Comparison of ENCODE assay signal across 23 cellular contexts in genomic region chr1:179094826-179095225, GRCh38. TPM values are rescaled to one million over a fixed set of nuclear protein-coding genes. Genes with fewer than 3 reads are reported as not detected.
DNase-seq lines count a peak whose midpoint lies in the region; ATAC-seq and TF ChIP-seq lines count a peak whose summit lies in the region.
"Had no signal": no experiment of that assay in that cellular context is flagged by ENCODE, and none has a peak within 500 bp of the region (broad histone marks: within the 10 kb centered on the region; RNA-seq: fewer than 3 reads in every experiment).

No MANE protein-coding gene starts in this region.

- intact Hi-C loops in CD8-positive, alpha-beta T cell (cut with DNase I, micrococcal nuclease): no loop called here
- intact Hi-C loops in left lung (cut with DNase I) (no loop called here), stomach (cut with DNase I; ENCODE audit: low total_unique reads) (no loop called here), left cardiac atrium (cut with DNase I) (no loop called here)

- peaks cover 15% of the 10 kb centered on the region for H3K36me3 ChIP-seq in CD8-positive, alpha-beta T cell (ENCODE audit: insufficient read depth, low read length)
- peaks cover 0 to 91% of the 10 kb centered on the region in 2 donors for H3K36me3 ChIP-seq in left lung
- peaks cover 36 to 91% (median 83%) of the 10 kb centered on the region in 4 donors for H3K36me3 ChIP-seq in stomach

- H3K4me3 ChIP-seq in CD8-positive, alpha-beta T cell (ENCODE audit: low read depth, low read length): no peak overlapping the region
- no peak overlapping the region for H3K4me3 ChIP-seq in left lung
- H3K4me3 ChIP-seq in stomach: no peak overlapping the region
- H3K4me3 ChIP-seq: gastroesophageal sphincter, SJSA1 had no signal

- no peaks in the 10 kb centered on the region for H3K27me3 ChIP-seq in CD8-positive, alpha-beta T cell (ENCODE audit: insufficient read depth, low read length)
- H3K27me3 ChIP-seq in left lung: no peaks in the 10 kb centered on the region
- no peaks in the 10 kb centered on the region for H3K27me3 ChIP-seq in stomach
- H3K27me3 ChIP-seq: brain microvascular endothelial cell, gastroesophageal sphincter, SJSA1 had no signal

- TF ChIP-seq POLR2A in stomach (IDR thresholded peaks at IDR 0.05): no peak

- TF ChIP-seq EP300 in stomach (IDR thresholded peaks at IDR 0.05): no peak

- H3K4me3 Mint-ChIP-seq in CD8-positive, alpha-beta T cell: no peak overlapping the region
- H3K4me3 Mint-ChIP-seq: activated naive CD4-positive, alpha-beta T cell treated with anti-CD3 and anti-CD28 coated beads for 36 hours; effector memory CD8-positive, alpha-beta T cell; stimulated activated memory B cell treated with anti-CD40 and anti-IgM and Interleukin-4, amounts not matched to agents 10 μg/mL and 1 μg/mL and 100 μg/mL, for 72 hours; T-cell had no signal

- ATAC-seq in CD8-positive, alpha-beta T cell: no peak
- ATAC-seq in left lung: peak; percentile 33
- ATAC-seq in stimulated activated naive CD8-positive, alpha-beta T cell treated with anti-CD3 and anti-CD28 coated beads, Interleukin-15, Interleukin-2, amounts not matched to agents 100 U/mL and 50 U/mL, for 24 hours: no peak
- no peak for ATAC-seq in left cardiac atrium
- ATAC-seq: effector memory CD8-positive, alpha-beta T cell; gastroesophageal sphincter; stimulated activated memory B cell treated with anti-CD40 and anti-IgM and Interleukin-4, amounts not matched to agents 10 μg/mL and 1 μg/mL and 100 μg/mL, for 72 hours; T-cell had no signal

- WGBS in stomach, 5 donors: 33 to 83% (median 53%) methylated on average over 5 of the region's 5 CpGs

- H3K27me3 Mint-ChIP-seq in CD8-positive, alpha-beta T cell (ENCODE audit: low read depth): no peaks in the 10 kb centered on the region
- H3K27me3 Mint-ChIP-seq: effector memory CD8-positive, alpha-beta T cell; stimulated activated memory B cell treated with anti-CD40 and anti-IgM and Interleukin-4, amounts not matched to agents 10 μg/mL and 1 μg/mL and 100 μg/mL, for 72 hours; T-cell had no signal

- DNase-seq in CD8-positive, alpha-beta T cell: no peak
- DNase-seq in NCI-H510A treated with DMSO at 0.1 percent for 48 hours (lab: John Stamatoyannopoulos, UW) (peak; percentile 19), left lung (peak in 1 of 2 donors; percentile 36), stomach (peak; percentile 59), left cardiac atrium (no peak), NCI-H1436 treated with DMSO at 0.1 percent for 48 hours (lab: John Stamatoyannopoulos, UW) (no peak)
- DNase-seq in stimulated activated naive CD8-positive, alpha-beta T cell treated with anti-CD3 and anti-CD28 coated beads, Interleukin-15, Interleukin-2, amounts not matched to agents 100 U/mL and 50 U/mL, for 24 hours: no peak
- DNase-seq: activated naive CD4-positive, alpha-beta T cell treated with anti-CD3 and anti-CD28 coated beads for 36 hours; activated T-cell treated with anti-CD3 and anti-CD28 coated beads, Interleukin-2, amount 50 U/mL, for 48 hours; brain microvascular endothelial cell; COR-L47; effector memory CD8-positive, alpha-beta T cell; Kasumi-1; mammary epithelial cell; NCI-H1694 treated with DMSO at 0.1 percent for 48 hours; NCI-H2171; NCI-H526 treated with DMSO at 0.1 percent for 48 hours; retina; stimulated activated CD4-positive, alpha-beta T cell treated with anti-CD3 and anti-CD28 coated beads, Interleukin-2, amount 100 ng/mL, for 48 hours; T-cell had no signal

- H3K36me3 Mint-ChIP-seq in CD8-positive, alpha-beta T cell: peaks cover 63% of the 10 kb centered on the region

- TF ChIP-seq CTCF in CD8-positive, alpha-beta T cell (IDR thresholded peaks at IDR 0.05): no peak
- TF ChIP-seq CTCF in left lung (IDR thresholded peaks at IDR 0.05): no peak
- no peak for TF ChIP-seq CTCF in stomach (IDR thresholded peaks at IDR 0.05)

- H3K9me3 Mint-ChIP-seq in CD8-positive, alpha-beta T cell: no peaks in the 10 kb centered on the region
- H3K9me3 Mint-ChIP-seq: activated naive CD4-positive, alpha-beta T cell treated with anti-CD3 and anti-CD28 coated beads for 36 hours; effector memory CD8-positive, alpha-beta T cell; stimulated activated memory B cell treated with anti-CD40 and anti-IgM and Interleukin-4, amounts not matched to agents 10 μg/mL and 1 μg/mL and 100 μg/mL, for 72 hours; T-cell had no signal

- POLR2A ChIA-PET in CD8-positive, alpha-beta T cell (lab: Charles Lee): no interaction called here

- H3K27ac ChIP-seq in CD8-positive, alpha-beta T cell (ENCODE audit: low read depth, low read length): no peak overlapping the region
- H3K27ac ChIP-seq in left lung: no peak overlapping the region
- peak overlapping the region in 2 of 5 donors; percentile 5 to 17 for H3K27ac ChIP-seq in stomach
- H3K27ac ChIP-seq: brain microvascular endothelial cell, SJSA1 had no signal

- H3K9me3 ChIP-seq in CD8-positive, alpha-beta T cell (ENCODE audit: low read length): no peaks in the 10 kb centered on the region
- H3K9me3 ChIP-seq in left lung (no peaks in the 10 kb centered on the region), stomach (no peaks in the 10 kb centered on the region)
- H3K9me3 ChIP-seq: gastroesophageal sphincter, SJSA1 had no signal

- no peaks in the 10 kb centered on the region for H3K4me1 Mint-ChIP-seq in CD8-positive, alpha-beta T cell (ENCODE audit: low read depth)

- H3K4me1 ChIP-seq in CD8-positive, alpha-beta T cell (ENCODE audit: insufficient read depth, low read length): no peaks in the 10 kb centered on the region
- H3K4me1 ChIP-seq in left lung (peaks cover 0 to 6% of the 10 kb centered on the region in 2 donors), stomach (peaks cover 8 to 24% (median 16%) of the 10 kb centered on the region in 4 donors)
- H3K4me1 ChIP-seq: SJSA1 had no signal

- CTCF ChIA-PET in CD8-positive, alpha-beta T cell (lab: Charles Lee): no interaction called here

- H3K27ac Mint-ChIP-seq in CD8-positive, alpha-beta T cell: peak overlapping the region; percentile 24
- H3K27ac Mint-ChIP-seq: activated naive CD4-positive, alpha-beta T cell treated with anti-CD3 and anti-CD28 coated beads for 36 hours; stimulated activated memory B cell treated with anti-CD40 and anti-IgM and Interleukin-4, amounts not matched to agents 10 μg/mL and 1 μg/mL and 100 μg/mL, for 72 hours had no signal

RNA-seq across cellular contexts. Expression of gene TOR3A, which starts 13.0 kb away (rescaled TPM):
- total RNA-seq in CD8-positive, alpha-beta T cell: 10 to 100 TPM; 15.6 to 16.0 TPM
- total RNA-seq in left lung (10 to 100 TPM; 23.6 to 30.0 TPM), stomach (100 to 1,000 TPM in 1 of 5 donors, 10 to 100 TPM in 3, 1 to 10 TPM in 1; 5.3 to 285 (median 32.1) TPM), left cardiac atrium (10 to 100 TPM; 12.7 to 12.9 TPM)
- polyA plus RNA-seq in stomach: 10 to 100 TPM in 2 of 3 donors, 1 to 10 TPM in 1; 8.2 to 13.3 (median 10.6) TPM

Comparison
In these comparisons a context has a peak if more than half of its experiments do, and no peak if none do; other contexts are left out.
1. DNase-seq: peak in NCI-H510A treated with DMSO at 0.1 percent for 48 hours (single experiment) and stomach (single experiment); none in CD8-positive, alpha-beta T cell (0 of 7), stimulated activated naive CD8-positive, alpha-beta T cell treated with anti-CD3 and anti-CD28 coated beads, Interleukin-15, Interleukin-2, amounts not matched to agents 100 U/mL and 50 U/mL, for 24 hours (single experiment), left cardiac atrium (single experiment) and NCI-H1436 treated with DMSO at 0.1 percent for 48 hours (single experiment).